In genomic region chr1:22025368-22026154, GRCh38 we compare ENCODE assay signal across 1 cellular context.
TF ChIP-seq lines count a peak whose summit lies in the region.

No MANE protein-coding gene starts in this region.

TF ChIP-seq in HEK293, 187 proteins besides CTCF, POLR2A, EP300 and RAD21 (continued from another document and continues in another):
- TF ChIP-seq PRDM10 (tag by site-specific recombination; IDR thresholded peaks at IDR 0.05) (peak; percentile 68), ZNF549 (tag by site-specific recombination; IDR thresholded peaks at IDR 0.05) (no peak), TRIM28 (IDR thresholded peaks at IDR 0.05; ENCODE audit: borderline replicate concordance, low read length) (peak; percentile 76), ZNF391 (tag by site-specific recombination; IDR thresholded peaks at IDR 0.05; ENCODE audit: borderline replicate concordance, low read depth) (peak; percentile 63; the same call in 1 of the 2 replicates), KLF10 (tag by site-specific recombination; IDR thresholded peaks at IDR 0.05) (peak; percentile 58; the same call in 1 of the 2 replicates), KLF9 (tag by site-specific recombination; IDR thresholded peaks at IDR 0.05; ENCODE audit: low read depth) (peak; percentile 47; the same call in 1 of the 2 replicates), ZNF529 (tag by site-specific recombination; IDR thresholded peaks at IDR 0.05; ENCODE audit: insufficient replicate concordance) (no peak), RBAK (tag by site-specific recombination; IDR thresholded peaks at IDR 0.05) (no peak), ZNF660 (tag by site-specific recombination; IDR thresholded peaks at IDR 0.05) (peak; percentile 57), ZNF626 (tag by site-specific recombination; IDR thresholded peaks at IDR 0.05) (no peak), REPIN1 (tag by site-specific recombination; IDR thresholded peaks at IDR 0.05; ENCODE audit: low read depth) (0 out of 2 replicates have a peak, but pooled peaks have one; percentile 16), ZNF221 (tag by site-specific recombination; IDR thresholded peaks at IDR 0.05; ENCODE audit: borderline replicate concordance) (no peak), ZNF140 (tag by site-specific recombination; IDR thresholded peaks at IDR 0.05) (no peak), ZNF610 (tag by site-specific recombination; IDR thresholded peaks at IDR 0.05; ENCODE audit: borderline replicate concordance) (peak; percentile 77), ZNF560 (tag by site-specific recombination; IDR thresholded peaks at IDR 0.05; ENCODE audit: borderline replicate concordance) (no peak), ZNF416 (tag by site-specific recombination; IDR thresholded peaks at IDR 0.05) (no peak), ZNF223 (tag by site-specific recombination; IDR thresholded peaks at IDR 0.05) (no peak), WT1 (tag by site-specific recombination; IDR thresholded peaks at IDR 0.05) (peak; percentile 56; the same call in 1 of the 2 replicates), GLIS1 (tag by site-specific recombination; IDR thresholded peaks at IDR 0.05) (peak; percentile 88), ZNF324 (tag by site-specific recombination; IDR thresholded peaks at IDR 0.05) (peak; percentile 26; the same call in 1 of the 2 replicates), ZBTB7A (tag by site-specific recombination; IDR thresholded peaks at IDR 0.05; ENCODE audit: low read depth) (peak; percentile 85), ZNF530 (tag by site-specific recombination; IDR thresholded peaks at IDR 0.05; ENCODE audit: low read depth) (no peak), ZNF658 (tag by site-specific recombination; IDR thresholded peaks at IDR 0.05) (no peak), EGR2 (tag by site-specific recombination; IDR thresholded peaks at IDR 0.05; ENCODE audit: low read depth) (0 out of 2 replicates have a peak, but pooled peaks have one; percentile 16), KLF8 (tag by site-specific recombination; IDR thresholded peaks at IDR 0.05) (peak; percentile 95), ZNF16 (tag by site-specific recombination; IDR thresholded peaks at IDR 0.05; ENCODE audit: low read depth) (no peak), ZNF585B (tag by site-specific recombination; IDR thresholded peaks at IDR 0.05) (no peak; the same call in 1 of the 2 replicates), SP3 (tag by site-specific recombination; IDR thresholded peaks at IDR 0.05) (peak; percentile 94), SP7 (tag by site-specific recombination; IDR thresholded peaks at IDR 0.05) (peak; percentile 91), ZNF654 (tag by site-specific recombination; IDR thresholded peaks at IDR 0.05; ENCODE audit: low read depth) (no peak), ZNF830 (tag by site-specific recombination; IDR thresholded peaks at IDR 0.05; ENCODE audit: low read depth) (no peak), ZNF621 (tag by site-specific recombination; IDR thresholded peaks at IDR 0.05) (no peak), BCL11B (tag by site-specific recombination; IDR thresholded peaks at IDR 0.05; ENCODE audit: low read depth) (no peak), ZNF366 (tag by site-specific recombination; conservative IDR thresholded peaks at IDR 0.05) (peak; percentile 77), SP2 (tag by site-specific recombination; IDR thresholded peaks at IDR 0.05) (peak; percentile 77), ZNF174 (tag by site-specific recombination; IDR thresholded peaks at IDR 0.05) (no peak), ZNF23 (tag by site-specific recombination; IDR thresholded peaks at IDR 0.05; ENCODE audit: borderline replicate concordance) (no peak), YY1 (tag by site-specific recombination; IDR thresholded peaks at IDR 0.05) (no peak), ATF2 (tag by site-specific recombination; IDR thresholded peaks at IDR 0.05; ENCODE audit: low read depth) (no peak), ZNF114 (tag by site-specific recombination; IDR thresholded peaks at IDR 0.05) (no peak), FEZF1 (tag by site-specific recombination; IDR thresholded peaks at IDR 0.05) (no peak)
- TF ChIP-seq, protein P1, sequence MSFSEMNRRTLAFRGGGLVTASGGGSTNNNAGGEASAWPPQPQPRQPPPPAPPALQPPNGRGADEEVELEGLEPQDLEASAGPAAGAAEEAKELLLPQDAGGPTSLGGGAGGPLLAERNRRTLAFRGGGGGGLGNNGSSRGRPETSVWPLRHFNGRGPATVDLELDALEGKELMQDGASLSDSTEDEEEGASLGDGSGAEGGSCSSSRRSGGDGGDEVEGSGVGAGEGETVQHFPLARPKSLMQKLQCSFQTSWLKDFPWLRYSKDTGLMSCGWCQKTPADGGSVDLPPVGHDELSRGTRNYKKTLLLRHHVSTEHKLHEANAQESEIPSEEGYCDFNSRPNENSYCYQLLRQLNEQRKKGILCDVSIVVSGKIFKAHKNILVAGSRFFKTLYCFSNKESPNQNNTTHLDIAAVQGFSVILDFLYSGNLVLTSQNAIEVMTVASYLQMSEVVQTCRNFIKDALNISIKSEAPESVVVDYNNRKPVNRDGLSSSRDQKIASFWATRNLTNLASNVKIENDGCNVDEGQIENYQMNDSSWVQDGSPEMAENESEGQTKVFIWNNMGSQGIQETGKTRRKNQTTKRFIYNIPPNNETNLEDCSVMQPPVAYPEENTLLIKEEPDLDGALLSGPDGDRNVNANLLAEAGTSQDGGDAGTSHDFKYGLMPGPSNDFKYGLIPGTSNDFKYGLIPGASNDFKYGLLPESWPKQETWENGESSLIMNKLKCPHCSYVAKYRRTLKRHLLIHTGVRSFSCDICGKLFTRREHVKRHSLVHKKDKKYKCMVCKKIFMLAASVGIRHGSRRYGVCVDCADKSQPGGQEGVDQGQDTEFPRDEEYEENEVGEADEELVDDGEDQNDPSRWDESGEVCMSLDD (tag by site-specific recombination; IDR thresholded peaks at IDR 0.05) = peak; percentile 78; the same call in 1 of the 2 replicates
- TF ChIP-seq, protein P2, sequence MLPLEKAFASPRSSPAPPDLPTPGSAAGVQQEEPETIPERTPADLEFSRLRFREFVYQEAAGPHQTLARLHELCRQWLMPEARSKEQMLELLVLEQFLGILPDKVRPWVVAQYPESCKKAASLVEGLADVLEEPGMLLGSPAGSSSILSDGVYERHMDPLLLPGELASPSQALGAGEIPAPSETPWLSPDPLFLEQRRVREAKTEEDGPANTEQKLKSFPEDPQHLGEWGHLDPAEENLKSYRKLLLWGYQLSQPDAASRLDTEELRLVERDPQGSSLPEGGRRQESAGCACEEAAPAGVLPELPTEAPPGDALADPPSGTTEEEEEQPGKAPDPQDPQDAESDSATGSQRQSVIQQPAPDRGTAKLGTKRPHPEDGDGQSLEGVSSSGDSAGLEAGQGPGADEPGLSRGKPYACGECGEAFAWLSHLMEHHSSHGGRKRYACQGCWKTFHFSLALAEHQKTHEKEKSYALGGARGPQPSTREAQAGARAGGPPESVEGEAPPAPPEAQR (tag by site-specific recombination; IDR thresholded peaks at IDR 0.05) = peak; percentile 77; the same call in 1 of the 2 replicates
- TF ChIP-seq, protein P3, sequence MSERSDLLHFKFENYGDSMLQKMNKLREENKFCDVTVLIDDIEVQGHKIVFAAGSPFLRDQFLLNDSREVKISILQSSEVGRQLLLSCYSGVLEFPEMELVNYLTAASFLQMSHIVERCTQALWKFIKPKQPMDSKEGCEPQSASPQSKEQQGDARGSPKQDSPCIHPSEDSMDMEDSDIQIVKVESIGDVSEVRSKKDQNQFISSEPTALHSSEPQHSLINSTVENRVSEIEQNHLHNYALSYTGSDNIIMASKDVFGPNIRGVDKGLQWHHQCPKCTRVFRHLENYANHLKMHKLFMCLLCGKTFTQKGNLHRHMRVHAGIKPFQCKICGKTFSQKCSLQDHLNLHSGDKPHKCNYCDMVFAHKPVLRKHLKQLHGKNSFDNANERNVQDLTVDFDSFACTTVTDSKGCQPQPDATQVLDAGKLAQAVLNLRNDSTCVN (tag by site-specific recombination; optimal IDR thresholded peaks at IDR 0.05) = peak; percentile 47
- TF ChIP-seq, protein P4, sequence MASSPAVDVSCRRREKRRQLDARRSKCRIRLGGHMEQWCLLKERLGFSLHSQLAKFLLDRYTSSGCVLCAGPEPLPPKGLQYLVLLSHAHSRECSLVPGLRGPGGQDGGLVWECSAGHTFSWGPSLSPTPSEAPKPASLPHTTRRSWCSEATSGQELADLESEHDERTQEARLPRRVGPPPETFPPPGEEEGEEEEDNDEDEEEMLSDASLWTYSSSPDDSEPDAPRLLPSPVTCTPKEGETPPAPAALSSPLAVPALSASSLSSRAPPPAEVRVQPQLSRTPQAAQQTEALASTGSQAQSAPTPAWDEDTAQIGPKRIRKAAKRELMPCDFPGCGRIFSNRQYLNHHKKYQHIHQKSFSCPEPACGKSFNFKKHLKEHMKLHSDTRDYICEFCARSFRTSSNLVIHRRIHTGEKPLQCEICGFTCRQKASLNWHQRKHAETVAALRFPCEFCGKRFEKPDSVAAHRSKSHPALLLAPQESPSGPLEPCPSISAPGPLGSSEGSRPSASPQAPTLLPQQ (tag by site-specific recombination; IDR thresholded peaks at IDR 0.05) = 0 out of 2 replicates have a peak, but pooled peaks have one; percentile 44
- TF ChIP-seq, protein P5, sequence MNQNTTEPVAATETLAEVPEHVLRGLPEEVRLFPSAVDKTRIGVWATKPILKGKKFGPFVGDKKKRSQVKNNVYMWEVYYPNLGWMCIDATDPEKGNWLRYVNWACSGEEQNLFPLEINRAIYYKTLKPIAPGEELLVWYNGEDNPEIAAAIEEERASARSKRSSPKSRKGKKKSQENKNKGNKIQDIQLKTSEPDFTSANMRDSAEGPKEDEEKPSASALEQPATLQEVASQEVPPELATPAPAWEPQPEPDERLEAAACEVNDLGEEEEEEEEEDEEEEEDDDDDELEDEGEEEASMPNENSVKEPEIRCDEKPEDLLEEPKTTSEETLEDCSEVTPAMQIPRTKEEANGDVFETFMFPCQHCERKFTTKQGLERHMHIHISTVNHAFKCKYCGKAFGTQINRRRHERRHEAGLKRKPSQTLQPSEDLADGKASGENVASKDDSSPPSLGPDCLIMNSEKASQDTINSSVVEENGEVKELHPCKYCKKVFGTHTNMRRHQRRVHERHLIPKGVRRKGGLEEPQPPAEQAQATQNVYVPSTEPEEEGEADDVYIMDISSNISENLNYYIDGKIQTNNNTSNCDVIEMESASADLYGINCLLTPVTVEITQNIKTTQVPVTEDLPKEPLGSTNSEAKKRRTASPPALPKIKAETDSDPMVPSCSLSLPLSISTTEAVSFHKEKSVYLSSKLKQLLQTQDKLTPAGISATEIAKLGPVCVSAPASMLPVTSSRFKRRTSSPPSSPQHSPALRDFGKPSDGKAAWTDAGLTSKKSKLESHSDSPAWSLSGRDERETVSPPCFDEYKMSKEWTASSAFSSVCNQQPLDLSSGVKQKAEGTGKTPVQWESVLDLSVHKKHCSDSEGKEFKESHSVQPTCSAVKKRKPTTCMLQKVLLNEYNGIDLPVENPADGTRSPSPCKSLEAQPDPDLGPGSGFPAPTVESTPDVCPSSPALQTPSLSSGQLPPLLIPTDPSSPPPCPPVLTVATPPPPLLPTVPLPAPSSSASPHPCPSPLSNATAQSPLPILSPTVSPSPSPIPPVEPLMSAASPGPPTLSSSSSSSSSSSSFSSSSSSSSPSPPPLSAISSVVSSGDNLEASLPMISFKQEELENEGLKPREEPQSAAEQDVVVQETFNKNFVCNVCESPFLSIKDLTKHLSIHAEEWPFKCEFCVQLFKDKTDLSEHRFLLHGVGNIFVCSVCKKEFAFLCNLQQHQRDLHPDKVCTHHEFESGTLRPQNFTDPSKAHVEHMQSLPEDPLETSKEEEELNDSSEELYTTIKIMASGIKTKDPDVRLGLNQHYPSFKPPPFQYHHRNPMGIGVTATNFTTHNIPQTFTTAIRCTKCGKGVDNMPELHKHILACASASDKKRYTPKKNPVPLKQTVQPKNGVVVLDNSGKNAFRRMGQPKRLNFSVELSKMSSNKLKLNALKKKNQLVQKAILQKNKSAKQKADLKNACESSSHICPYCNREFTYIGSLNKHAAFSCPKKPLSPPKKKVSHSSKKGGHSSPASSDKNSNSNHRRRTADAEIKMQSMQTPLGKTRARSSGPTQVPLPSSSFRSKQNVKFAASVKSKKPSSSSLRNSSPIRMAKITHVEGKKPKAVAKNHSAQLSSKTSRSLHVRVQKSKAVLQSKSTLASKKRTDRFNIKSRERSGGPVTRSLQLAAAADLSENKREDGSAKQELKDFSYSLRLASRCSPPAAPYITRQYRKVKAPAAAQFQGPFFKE (tag by site-specific recombination; IDR thresholded peaks at IDR 0.05; ENCODE audit: borderline replicate concordance) = no peak
